1 cellular context compared by ENCODE assay signal in the genomic region with DNA sequence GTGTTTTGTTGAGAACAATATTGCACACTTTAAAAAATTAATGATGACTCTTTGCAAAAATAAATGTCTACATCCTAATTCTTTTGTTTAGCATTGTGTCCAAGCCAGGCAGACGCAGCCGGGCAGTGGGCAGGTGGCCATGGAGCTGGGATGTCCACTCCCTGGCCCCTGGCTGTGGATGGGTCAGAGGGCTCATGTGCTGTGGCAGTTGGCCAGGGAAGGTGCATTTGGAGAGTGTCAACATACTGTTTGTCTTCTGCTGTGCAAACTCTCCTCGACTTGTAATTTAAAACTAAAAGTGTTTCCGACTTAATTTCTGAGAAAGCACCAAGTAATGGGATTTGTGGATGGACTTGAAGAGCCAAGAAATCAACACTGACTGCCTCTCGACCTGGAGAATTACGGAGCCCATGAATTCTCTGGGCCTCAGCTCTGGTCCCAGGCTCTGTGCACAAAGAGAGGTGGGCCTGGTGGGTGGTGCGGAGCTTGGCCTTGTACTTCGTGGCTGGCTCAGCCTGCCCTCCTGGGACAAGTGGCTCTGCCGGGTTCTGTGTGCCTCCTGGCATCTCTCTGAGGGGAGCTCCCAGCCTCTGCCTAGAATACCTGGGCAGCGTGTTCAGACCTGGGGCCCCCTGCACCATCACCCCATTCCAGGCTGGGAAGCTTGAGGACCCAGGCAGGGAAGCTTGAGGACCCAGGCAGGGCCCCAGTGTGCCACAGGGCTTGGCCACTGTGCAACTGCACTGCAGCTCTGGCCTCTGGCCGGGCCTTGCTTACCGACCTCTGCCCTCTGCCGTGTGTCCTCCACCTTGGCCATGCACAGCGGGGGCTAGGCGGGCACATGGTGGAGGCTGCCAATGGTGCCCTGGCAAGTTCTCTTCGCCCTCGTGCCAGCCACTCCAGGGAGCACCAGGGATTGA.
TF ChIP-seq lines count a peak whose summit lies in the region.

No MANE protein-coding gene starts in this region.

TF ChIP-seq in K562, 482 proteins besides CTCF, POLR2A, EP300 and RAD21 (continued from another document):
- no peak for TF ChIP-seq SRSF7 (optimal IDR thresholded peaks at IDR 0.05; ENCODE audit: low read depth, low read length)
- no peak for TF ChIP-seq CBFA2T2 (conservative IDR thresholded peaks at IDR 0.05)
- TF ChIP-seq POLR2H (tag; IDR thresholded peaks at IDR 0.05; ENCODE audit: low read depth): no peak
- TF ChIP-seq RBM17 (IDR thresholded peaks at IDR 0.05; ENCODE audit: borderline replicate concordance, low read depth, low read length): no peak
- no peak for TF ChIP-seq TAF9B (IDR thresholded peaks at IDR 0.05; ENCODE audit: partially characterized antibody)
- TF ChIP-seq, protein P1, sequence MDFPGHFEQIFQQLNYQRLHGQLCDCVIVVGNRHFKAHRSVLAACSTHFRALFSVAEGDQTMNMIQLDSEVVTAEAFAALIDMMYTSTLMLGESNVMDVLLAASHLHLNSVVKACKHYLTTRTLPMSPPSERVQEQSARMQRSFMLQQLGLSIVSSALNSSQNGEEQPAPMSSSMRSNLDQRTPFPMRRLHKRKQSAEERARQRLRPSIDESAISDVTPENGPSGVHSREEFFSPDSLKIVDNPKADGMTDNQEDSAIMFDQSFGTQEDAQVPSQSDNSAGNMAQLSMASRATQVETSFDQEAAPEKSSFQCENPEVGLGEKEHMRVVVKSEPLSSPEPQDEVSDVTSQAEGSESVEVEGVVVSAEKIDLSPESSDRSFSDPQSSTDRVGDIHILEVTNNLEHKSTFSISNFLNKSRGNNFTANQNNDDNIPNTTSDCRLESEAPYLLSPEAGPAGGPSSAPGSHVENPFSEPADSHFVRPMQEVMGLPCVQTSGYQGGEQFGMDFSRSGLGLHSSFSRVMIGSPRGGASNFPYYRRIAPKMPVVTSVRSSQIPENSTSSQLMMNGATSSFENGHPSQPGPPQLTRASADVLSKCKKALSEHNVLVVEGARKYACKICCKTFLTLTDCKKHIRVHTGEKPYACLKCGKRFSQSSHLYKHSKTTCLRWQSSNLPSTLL (IDR thresholded peaks at IDR 0.05): no peak
- TF ChIP-seq PCBP2 (IDR thresholded peaks at IDR 0.05; ENCODE audit: low read depth, low read length, poor library complexity, severe bottlenecking): no peak
- TF ChIP-seq ZNF76 (CRISPR knock-in tag; IDR thresholded peaks at IDR 0.05; ENCODE audit: borderline replicate concordance): no peak
- TF ChIP-seq, protein P2, sequence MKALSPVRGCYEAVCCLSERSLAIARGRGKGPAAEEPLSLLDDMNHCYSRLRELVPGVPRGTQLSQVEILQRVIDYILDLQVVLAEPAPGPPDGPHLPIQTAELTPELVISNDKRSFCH (CRISPR knock-in tag; IDR thresholded peaks at IDR 0.05): no peak
- TF ChIP-seq, protein P2 (tag; IDR thresholded peaks at IDR 0.05): no peak
